Comparison of ENCODE assay signal across 8 cellular contexts in the genomic region with DNA sequence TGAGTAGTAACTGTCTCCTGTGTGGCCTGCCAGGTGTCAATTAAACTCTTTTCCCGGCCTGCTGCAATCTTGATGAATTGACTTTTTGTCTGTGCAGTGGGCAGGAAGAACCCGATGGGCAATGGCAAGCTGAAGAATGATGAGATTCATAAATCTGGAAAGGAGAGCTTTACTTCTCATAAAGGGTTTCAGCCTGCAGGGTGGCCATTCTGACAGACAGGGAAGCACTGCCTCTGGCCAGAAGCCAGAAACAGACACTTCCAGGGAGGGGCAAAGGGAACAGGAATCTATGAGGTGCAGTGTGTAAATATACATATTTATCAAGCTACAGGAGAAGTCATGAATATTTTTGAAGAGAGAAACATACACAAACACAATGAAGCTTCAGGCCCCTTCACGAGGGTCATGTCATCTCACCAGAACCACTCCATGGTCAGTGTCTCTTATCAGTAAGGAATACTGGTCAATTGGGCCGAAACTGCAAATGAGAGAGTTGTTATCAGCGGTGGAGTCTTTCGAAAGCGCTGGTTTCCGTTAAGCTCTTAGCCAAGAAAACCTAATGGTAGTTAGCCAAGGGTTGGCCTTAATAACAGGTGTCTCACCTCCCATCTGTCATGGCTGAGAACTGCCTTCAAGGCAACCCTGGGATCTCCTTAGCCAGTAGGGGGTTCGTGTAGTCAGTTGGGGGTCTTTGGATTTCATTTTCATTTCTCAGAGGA. TPM values are rescaled to one million over a fixed set of nuclear protein-coding genes. Genes with fewer than 3 reads are reported as not detected.
A peak's percentile ranks its signal among the peaks of the same experiment; 100 is the strongest.
DNase-seq lines count a peak whose midpoint lies in the region; ATAC-seq and TF ChIP-seq lines count a peak whose summit lies in the region.

No MANE protein-coding gene starts in this region.

- ATAC-seq in Right ventricle myocardium superior (ENCODE audit: poor library complexity): no peak
- no peak for ATAC-seq in Right ventricle myocardium inferior
- ATAC-seq in sciatic nerve: no peak

- intact Hi-C loops in Right ventricle myocardium superior (cut with DNase I): no loop called here
- intact Hi-C loops in Right ventricle myocardium inferior (cut with DNase I): no loop called here
- intact Hi-C loops in thyroid gland (cut with DNase I): no loop called here
- intact Hi-C loops in sciatic nerve (cut with DNase I): no loop called here

- H3K4me1 ChIP-seq in thyroid gland: peaks cover 13 to 32% of the 10 kb centered on the region in 2 donors

- TF ChIP-seq CTCF in thyroid gland (IDR thresholded peaks at IDR 0.05): no peak

- H3K27ac ChIP-seq in adipose tissue (ENCODE audit: low read depth, low read length): peak overlapping the region; percentile 91
- H3K27ac ChIP-seq in layer of hippocampus (ENCODE audit: low read depth, low read length): peak overlapping the region; percentile 100
- peak overlapping the region; percentile 98 to 100 (median 100) for H3K27ac ChIP-seq in thyroid gland

- H3K36me3 ChIP-seq in thyroid gland: peaks cover 8 to 17% of the 10 kb centered on the region in 2 donors

- no peaks in the 10 kb centered on the region for H3K9me3 ChIP-seq in thyroid gland

- WGBS in adipose tissue, 3 donors: 26 to 41% (median 34%) methylated on average over 9 of the region's 9 CpGs
- WGBS in thyroid gland, 2 donors: 72 to 76% methylated on average over 9 of the region's 9 CpGs

- no peak for TF ChIP-seq POLR2A in thyroid gland (IDR thresholded peaks at IDR 0.05)

- DNase-seq in Right ventricle myocardium superior: peak; percentile 64
- DNase-seq in Right ventricle myocardium inferior (ENCODE audit: missing footprints): no peak
- DNase-seq in thyroid gland: no peak
- no peak for DNase-seq in UCSD-AML1 (lab: John Stamatoyannopoulos, UW; ENCODE audit: unreplicated experiment)
- no peak for DNase-seq in sciatic nerve (ENCODE audit: low spot score)
- DNase-seq in KG1 (lab: John Stamatoyannopoulos, UW): no peak

- H3K27me3 ChIP-seq in layer of hippocampus (ENCODE audit: control insufficient read depth, insufficient read depth, low read length): no peaks in the 10 kb centered on the region
- no peaks in the 10 kb centered on the region for H3K27me3 ChIP-seq in thyroid gland

- peak overlapping the region in 1 of 3 donors; percentile 99 for H3K4me3 ChIP-seq in thyroid gland (replicated peaks in 1 of 3)

RNA-seq across cellular contexts. Expression of a gene that starts 1.3 kb away (rescaled TPM):
- total RNA-seq in Right ventricle myocardium superior: 73.4 TPM
- 72.7 TPM for total RNA-seq in Right ventricle myocardium inferior
- polyA plus RNA-seq in adipose tissue: 10 to 100 TPM; 45.6 to 72.2 (median 51.9) TPM
- total RNA-seq in thyroid gland: 10 to 100 TPM; 47.5 to 69.7 (median 48.7) TPM
- 55.5 TPM for total RNA-seq in sciatic nerve

RNA-seq across cellular contexts. Expression of a gene that starts 6.7 kb away (rescaled TPM):
- total RNA-seq in Right ventricle myocardium superior (26.6 TPM), Right ventricle myocardium inferior (29.4 TPM), thyroid gland (10 to 100 TPM; 51.2 to 66.6 (median 53.6) TPM), sciatic nerve (94.5 TPM)
- 10 to 100 TPM; 42.5 to 70.0 (median 43.6) TPM for polyA plus RNA-seq in adipose tissue

RNA-seq across cellular contexts. Expression of a gene that starts 38.8 kb away (rescaled TPM):
- total RNA-seq in Right ventricle myocardium superior (29.9 TPM), Right ventricle myocardium inferior (23.5 TPM), thyroid gland (10 to 100 TPM; 46.5 to 57.5 (median 55.1) TPM), sciatic nerve (23.5 TPM)
- 10 to 100 TPM; 14.8 to 26.3 (median 18.6) TPM for polyA plus RNA-seq in adipose tissue

RNA-seq across cellular contexts. Expression of a gene that starts 39.1 kb away (rescaled TPM):
- total RNA-seq in Right ventricle myocardium superior: 14.8 TPM
- total RNA-seq in Right ventricle myocardium inferior: 14.4 TPM
- polyA plus RNA-seq in adipose tissue: 10 to 100 TPM; 62.8 to 66.8 (median 66.4) TPM
- 10 to 100 TPM; 33.2 to 72.7 (median 40.9) TPM for total RNA-seq in thyroid gland
- 43.2 TPM for total RNA-seq in sciatic nerve
